In the genomic region with DNA sequence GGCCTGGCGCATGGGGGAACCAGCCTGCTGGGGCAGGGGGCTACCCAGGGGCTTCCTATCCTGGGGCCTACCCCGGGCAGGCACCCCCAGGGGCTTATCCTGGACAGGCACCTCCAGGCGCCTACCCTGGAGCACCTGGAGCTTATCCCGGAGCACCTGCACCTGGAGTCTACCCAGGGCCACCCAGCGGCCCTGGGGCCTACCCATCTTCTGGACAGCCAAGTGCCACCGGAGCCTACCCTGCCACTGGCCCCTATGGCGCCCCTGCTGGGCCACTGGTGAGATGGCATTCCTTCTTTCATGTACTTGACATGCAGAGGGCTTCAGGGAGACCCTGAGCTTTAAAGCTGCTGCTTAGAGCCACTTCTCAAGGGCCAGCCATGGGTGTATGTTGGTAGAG, we compare ENCODE assay signal across 10 cellular contexts. TPM values are rescaled to one million over a fixed set of nuclear protein-coding genes. Genes with fewer than 3 reads are reported as not detected.
DNase-seq lines count a peak whose midpoint lies in the region; TF ChIP-seq lines count a peak whose summit lies in the region.
"Had no signal": no experiment of that assay in that cellular context is flagged by ENCODE, and none has a peak within 500 bp of the region (broad histone marks: within the 10 kb centered on the region; RNA-seq: fewer than 3 reads in every experiment).

No MANE protein-coding gene starts in this region.

- no peak overlapping the region for H3K4me2 ChIP-seq in smooth muscle cell

- WGBS in smooth muscle cell (ENCODE audit: low lambda C conversion rate): 87% methylated on average over 7 of the region's 7 CpGs

- H3K79me2 ChIP-seq in smooth muscle cell (ENCODE audit: low read depth): peaks cover 55% of the 10 kb centered on the region

- H3K9me3 ChIP-seq in skeletal muscle tissue (ENCODE audit: control insufficient read depth in 3 of 3, low read length in 3 of 3) (no peaks in the 10 kb centered on the region), smooth muscle cell (replicated peaks; ENCODE audit: low read depth) (no peaks in the 10 kb centered on the region)

- H3F3A ChIP-seq in smooth muscle cell (ENCODE audit: low read depth): no peaks in the 10 kb centered on the region

- TF ChIP-seq CTCF in GM12872 (IDR thresholded peaks at IDR 0.05; ENCODE audit: insufficient read depth, low read depth, low read length) (peak; percentile 52; the same call in 2 of the 3 replicates), fibroblast of pulmonary artery (IDR thresholded peaks at IDR 0.05; ENCODE audit: low read length, missing control alignments) (peak; percentile 28), smooth muscle cell (IDR thresholded peaks at IDR 0.05; ENCODE audit: borderline replicate concordance, insufficient read depth, poor library complexity, severe bottlenecking) (no peak)

- H3K9ac ChIP-seq in skeletal muscle tissue (ENCODE audit: low read depth in 1 of 3, low read length in 3 of 3): no peak overlapping the region
- no peak overlapping the region for H3K9ac ChIP-seq in smooth muscle cell (ENCODE audit: low read depth)

- peaks cover 79% of the 10 kb centered on the region for H4K20me1 ChIP-seq in smooth muscle cell (ENCODE audit: low read depth)

- peak; percentile 56 for DNase-seq in SK-MEL-5 (ENCODE audit: low read depth, low spot score)
- no peak for DNase-seq in fibroblast of pulmonary artery (ENCODE audit: low read depth)
- no peak for DNase-seq in smooth muscle cell (lab: John Stamatoyannopoulos, UW; ENCODE audit: unreplicated experiment)
- DNase-seq in NCI-H2171 (lab: John Stamatoyannopoulos, UW): no peak
- no peak for DNase-seq in SKM-1 (lab: John Stamatoyannopoulos, UW; ENCODE audit: unreplicated experiment)
- no peak for DNase-seq in globus pallidus (ENCODE audit: low spot score)
- DNase-seq: NCI-H526 had no signal

- H3K27ac ChIP-seq in skeletal muscle tissue (ENCODE audit: low read depth, low read length): peak overlapping the region; percentile 78
- H3K27ac ChIP-seq in smooth muscle cell (ENCODE audit: low read depth): no peak overlapping the region
- H3K27ac ChIP-seq: HL-60 had no signal

- in situ Hi-C loops in SK-MEL-5 (cut with HindIII; ENCODE audit: low pct_unique_long_range_greater_than_20kb, low sequenced_read_pairs): no loop called here

- H2AFZ ChIP-seq in smooth muscle cell (ENCODE audit: low read depth): no peak overlapping the region

- H3K4me3 ChIP-seq in fibroblast of pulmonary artery (replicated peaks; ENCODE audit: low read depth, low read length) (peak overlapping the region; percentile 32), skeletal muscle tissue (ENCODE audit: low read length in 3 of 3) (no peak overlapping the region), smooth muscle cell (no peak overlapping the region)

- peaks cover 15 to 31% (median 16%) of the 10 kb centered on the region in 3 donors for H3K4me1 ChIP-seq in skeletal muscle tissue (ENCODE audit: control insufficient read depth in 3 of 3, insufficient read depth in 3 of 3, low read length in 3 of 3)
- no peaks in the 10 kb centered on the region for H3K4me1 ChIP-seq in smooth muscle cell (ENCODE audit: low read depth)

- H3K27me3 ChIP-seq in skeletal muscle tissue (ENCODE audit: control insufficient read depth in 3 of 3, insufficient read depth in 3 of 3, low read length in 3 of 3) (no peaks in the 10 kb centered on the region), smooth muscle cell (ENCODE audit: low read depth) (no peaks in the 10 kb centered on the region)

- H3K36me3 ChIP-seq in skeletal muscle tissue (ENCODE audit: control insufficient read depth in 3 of 3, insufficient read depth in 3 of 3, low read length in 3 of 3) (peaks cover 9 to 44% (median 25%) of the 10 kb centered on the region in 3 donors), smooth muscle cell (ENCODE audit: low read depth) (peaks cover 10% of the 10 kb centered on the region)

RNA-seq across cellular contexts. Expression of gene LGALS3, which starts 9.0 kb away (rescaled TPM):
- total RNA-seq in SK-MEL-5 (2014; rRNA removed; shearing (Covaris generic)): 2,048 and 2,147 TPM in 2 replicates
- 1,731 and 2,172 TPM in 2 replicates for polyA plus RNA-seq in SK-MEL-5 (2015; cell fraction: cytosol; rRNA removed)
- polyA plus RNA-seq in SK-MEL-5 (2015; cell fraction: nucleus; rRNA removed): 829 and 918 TPM in 2 replicates
- total RNA-seq in skeletal muscle tissue (32.4 TPM), smooth muscle cell (166 and 170 TPM in 2 replicates)
- 201 and 234 TPM in 2 replicates for polyA plus RNA-seq in smooth muscle cell

RNA-seq across cellular contexts. Expression of gene DLGAP5, which starts 53.3 kb away (rescaled TPM):
- 29.2 and 31.1 TPM in 2 replicates for total RNA-seq in SK-MEL-5 (2014; rRNA removed; shearing (Covaris generic))
- 13.9 and 20.6 TPM in 2 replicates for polyA plus RNA-seq in SK-MEL-5 (2015; cell fraction: cytosol; rRNA removed)
- polyA plus RNA-seq in SK-MEL-5 (2015; cell fraction: nucleus; rRNA removed): 53.9 and 62.5 TPM in 2 replicates
- total RNA-seq in skeletal muscle tissue (4.2 TPM), smooth muscle cell (5.3 and 8.0 TPM in 2 replicates)
- 5.3 and 7.5 TPM in 2 replicates for polyA plus RNA-seq in smooth muscle cell

Comparison
In these comparisons a context has a peak if more than half of its experiments do, and no peak if none do; other contexts are left out.
1. RNA of gene LGALS3, which starts 9.0 kb away (total RNA-seq): 2,048 to 2,147 TPM in SK-MEL-5; 166 to 170 TPM in smooth muscle cell and 32.4 TPM in skeletal muscle tissue (single experiment); every median in the first group is over 10 times any median in the second.